ENCODE assay signal across 14 cellular contexts in the genomic region with DNA sequence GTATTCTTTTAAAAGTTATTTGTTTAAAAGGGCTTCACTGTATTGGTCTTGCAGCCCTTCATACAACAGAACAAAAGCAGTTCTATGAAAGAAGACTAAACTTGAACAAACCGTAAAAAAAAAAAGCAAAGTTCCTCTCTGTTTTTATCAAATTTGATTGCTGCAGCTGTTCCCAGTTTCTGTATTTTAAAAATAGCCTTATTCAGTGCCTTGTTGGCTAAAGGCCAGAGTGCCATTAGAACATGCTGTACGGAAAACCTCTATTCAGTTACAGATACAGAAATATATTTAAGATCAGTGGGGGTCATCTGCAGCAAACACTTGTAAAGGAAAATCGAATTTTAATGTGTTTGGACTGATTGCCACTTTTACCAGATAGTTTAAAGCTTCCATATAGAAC.
A peak's percentile ranks its signal among the peaks of the same experiment; 100 is the strongest.
DNase-seq lines count a peak whose midpoint lies in the region; TF ChIP-seq lines count a peak whose summit lies in the region.
"Had no signal": no experiment of that assay in that cellular context is flagged by ENCODE, and none has a peak within 500 bp of the region (broad histone marks: within the 10 kb centered on the region; RNA-seq: fewer than 3 reads in every experiment).

No MANE protein-coding gene starts in this region.

- H3K4me1 Mint-ChIP-seq in brain (peaks cover 42% of the 10 kb centered on the region), immature natural killer cell (no peaks in the 10 kb centered on the region)
- H3K4me1 Mint-ChIP-seq: activated B cell treated with CpG ODN at 0.5 μM for 24 hours; activated naive CD4-positive, alpha-beta T cell treated with anti-CD3 and anti-CD28 coated beads, Interleukin-2, amount 10 ng/mL, durations not matched to agents 7 days and 5 days had no signal

- H3K27ac Mint-ChIP-seq in brain: peak overlapping the region in 3 of 5 experiments; percentile 38 to 86 (median 81)
- no peak overlapping the region for H3K27ac Mint-ChIP-seq in immature natural killer cell
- H3K27ac Mint-ChIP-seq: activated B cell treated with CpG ODN at 0.5 μM for 24 hours; activated naive CD4-positive, alpha-beta T cell treated with anti-CD3 and anti-CD28 coated beads, Interleukin-2, amount 10 ng/mL, durations not matched to agents 7 days and 5 days had no signal

- H3K27me3 Mint-ChIP-seq in brain (peaks cover 3% of the 10 kb centered on the region), immature natural killer cell (ENCODE audit: low read depth in 3 of 3) (peaks cover 0 to 3% (median 0%) of the 10 kb centered on the region in 3 donors)
- H3K27me3 Mint-ChIP-seq: activated B cell treated with CpG ODN at 0.5 μM for 24 hours; activated naive CD4-positive, alpha-beta T cell treated with anti-CD3 and anti-CD28 coated beads, Interleukin-2, amount 10 ng/mL, durations not matched to agents 7 days and 5 days had no signal

- DNase-seq in COR-L47 (lab: John Stamatoyannopoulos, UW): peak; percentile 70
- peak; percentile 26 for DNase-seq in NCI-H2171 treated with DMSO at 0.1 percent for 48 hours (lab: John Stamatoyannopoulos, UW)
- peak; percentile 44 for DNase-seq in iris pigment epithelial cell (ENCODE audit: low read depth)
- no peak for DNase-seq in amniotic stem cell (lab: John Stamatoyannopoulos, UW)
- DNase-seq in immature natural killer cell: no peak
- no peak for DNase-seq in NCI-H2107 (lab: John Stamatoyannopoulos, UW)
- DNase-seq in NCI-H510A (lab: John Stamatoyannopoulos, UW): no peak
- DNase-seq: activated B cell treated with CpG ODN at 0.5 μM for 24 hours; activated CD8-positive, alpha-beta memory T cell treated with anti-CD3 and anti-CD28 coated beads, Interleukin-2, amount 50 U/mL, for 4 hours; activated naive CD4-positive, alpha-beta T cell treated with anti-CD3 and anti-CD28 coated beads, Interleukin-2, amount 10 ng/mL, durations not matched to agents 7 days and 5 days; colonic mucosa; pancreas; uterus had no signal

- no peak for TF ChIP-seq CTCF in brain (conservative IDR thresholded peaks at IDR 0.05)

- H3K36me3 Mint-ChIP-seq in brain (peaks cover 11% of the 10 kb centered on the region), immature natural killer cell (no peaks in the 10 kb centered on the region)
- H3K36me3 Mint-ChIP-seq: activated naive CD4-positive, alpha-beta T cell treated with anti-CD3 and anti-CD28 coated beads, Interleukin-2, amount 10 ng/mL, durations not matched to agents 7 days and 5 days had no signal

- H3K9me3 Mint-ChIP-seq in brain: peaks cover 0 to 20% (median 16%) of the 10 kb centered on the region in 5 experiments
- H3K9me3 Mint-ChIP-seq in immature natural killer cell: peaks cover 0 to 14% (median 4%) of the 10 kb centered on the region in 6 donors
- H3K9me3 Mint-ChIP-seq: activated B cell treated with CpG ODN at 0.5 μM for 24 hours; activated naive CD4-positive, alpha-beta T cell treated with anti-CD3 and anti-CD28 coated beads, Interleukin-2, amount 10 ng/mL, durations not matched to agents 7 days and 5 days had no signal

- H3K4me3 Mint-ChIP-seq in brain (peak overlapping the region in 1 of 5 experiments; percentile 50), immature natural killer cell (no peak overlapping the region)
- H3K4me3 Mint-ChIP-seq: activated B cell treated with CpG ODN at 0.5 μM for 24 hours; activated naive CD4-positive, alpha-beta T cell treated with anti-CD3 and anti-CD28 coated beads, Interleukin-2, amount 10 ng/mL, durations not matched to agents 7 days and 5 days had no signal

Comparison
In these comparisons a context has a peak if more than half of its experiments do, and no peak if none do; other contexts are left out.
1. DNase-seq: peak in COR-L47 (single experiment), NCI-H2171 treated with DMSO at 0.1 percent for 48 hours (single experiment) and iris pigment epithelial cell (single experiment); none in amniotic stem cell (single experiment), immature natural killer cell (0 of 3), NCI-H2107 (single experiment) and NCI-H510A (single experiment).
2. H3K27ac Mint-ChIP-seq: peak in brain (3 of 5); none in immature natural killer cell (0 of 6).